Comparison of ENCODE assay signal across 8 cellular contexts in the genomic region with DNA sequence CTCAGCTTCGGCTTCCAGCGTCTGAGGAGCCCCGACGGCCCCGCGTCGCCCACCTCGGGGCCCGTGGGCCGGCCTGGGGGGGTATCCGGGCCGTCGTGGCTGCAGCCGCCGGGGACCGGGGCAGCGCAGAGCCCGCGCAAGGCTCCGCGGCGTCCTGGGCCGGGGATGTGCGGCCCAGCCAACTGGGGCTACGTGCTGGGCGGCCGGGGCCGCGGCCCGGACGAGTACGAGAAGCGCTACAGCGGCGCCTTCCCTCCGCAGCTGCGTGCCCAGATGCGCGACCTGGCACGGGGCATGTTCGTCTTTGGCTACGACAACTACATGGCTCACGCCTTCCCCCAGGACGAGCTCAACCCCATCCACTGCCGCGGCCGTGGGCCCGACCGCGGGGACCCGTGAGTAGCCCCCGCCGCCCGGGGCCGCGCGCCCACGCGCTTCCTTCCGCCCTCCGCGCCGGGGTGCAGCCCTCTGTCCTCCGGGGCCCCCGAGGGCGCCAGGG. TPM values are rescaled to one million over a fixed set of nuclear protein-coding genes. Genes with fewer than 3 reads are reported as not detected.
DNase-seq lines count a peak whose midpoint lies in the region; ATAC-seq, FAIRE-seq and TF ChIP-seq lines count a peak whose summit lies in the region.

No MANE protein-coding gene starts in this region.

- no peak for FAIRE-seq in GM19239 (lab: Jason Lieb, UNC)

- no peaks in the 10 kb centered on the region for H3K27me3 ChIP-seq in OCI-LY3 (ENCODE audit: low read depth, low read length)

- H3K36me3 ChIP-seq in OCI-LY3 (replicated peaks; ENCODE audit: low read depth, low read length): peaks cover 19% of the 10 kb centered on the region

- TF ChIP-seq CTCF in OCI-LY3 (IDR thresholded peaks at IDR 0.05; ENCODE audit: low read depth, low read length): no peak
- no peak for TF ChIP-seq CTCF in omental fat pad (IDR thresholded peaks at IDR 0.05)

- H3K9me3 ChIP-seq in OCI-LY3 (ENCODE audit: insufficient read depth, low read length): no peaks in the 10 kb centered on the region

- peak; percentile 3 for ATAC-seq in GM18519 (IDR thresholded peaks at IDR 0.05; ENCODE audit: low FRiP score, unreplicated experiment)
- ATAC-seq in HG02678 (IDR thresholded peaks at IDR 0.05; ENCODE audit: unreplicated experiment): peak; percentile 13
- ATAC-seq in omental fat pad (ENCODE audit: low FRiP score): peak; percentile 37

- H4K20me1 ChIP-seq in OCI-LY3 (ENCODE audit: insufficient read depth, low read length): peaks cover 16% of the 10 kb centered on the region

- no peak overlapping the region for H2AFZ ChIP-seq in OCI-LY3 (ENCODE audit: low read depth, low read length)

- H3K4me3 ChIP-seq in OCI-LY3 (ENCODE audit: low read length): peak overlapping the region; percentile 95

- DNase-seq in activated gamma-delta T cell treated with anti-CD3 and anti-CD28 coated beads, Interleukin-2, amount 50 U/mL, for 16 hours (ENCODE audit: low read depth): peak; percentile 49
- DNase-seq in germinal center (ENCODE audit: low spot score) (peak; percentile 62), omental fat pad (ENCODE audit: low spot score) (no peak), GM19239 (ENCODE audit: insufficient read length, low spot score) (no peak), NCI-H128 (lab: John Stamatoyannopoulos, UW; ENCODE audit: unreplicated experiment) (no peak)

- peaks cover 55% of the 10 kb centered on the region for H3K79me2 ChIP-seq in OCI-LY3 (ENCODE audit: low read length)

- peaks cover 39% of the 10 kb centered on the region for H3K4me1 ChIP-seq in OCI-LY3 (ENCODE audit: low read length)

- peak overlapping the region; percentile 96 for H3K27ac ChIP-seq in OCI-LY3 (ENCODE audit: low read length)

- H3K4me2 ChIP-seq in OCI-LY3 (ENCODE audit: low read length): peak overlapping the region; percentile 76

- peak overlapping the region; percentile 100 for H3K9ac ChIP-seq in OCI-LY3 (ENCODE audit: low read length)

RNA-seq across cellular contexts. Expression of a gene that starts 0.5 kb away (rescaled TPM):
- total RNA-seq in omental fat pad: 10 to 100 TPM; 32.7 to 69.4 (median 49.9) TPM

Comparison
In these comparisons a context has a peak if more than half of its experiments do, and no peak if none do; other contexts are left out.
1. DNase-seq: peak in activated gamma-delta T cell treated with anti-CD3 and anti-CD28 coated beads, Interleukin-2, amount 50 U/mL, for 16 hours (single experiment) and germinal center (single experiment); none in omental fat pad (single experiment), GM19239 (single experiment) and NCI-H128 (single experiment).
2. Peak in every context shown above with its lines, with median percentiles within 50 percentile points of each other: ATAC-seq.